ENCODE assay signal across 23 cellular contexts in genomic region chr11:77153276-77154185, GRCh38. TPM values are rescaled to one million over a fixed set of nuclear protein-coding genes. Genes with fewer than 3 reads are reported as not detected.
A peak's percentile ranks its signal among the peaks of the same experiment; 100 is the strongest.
DNase-seq lines count a peak whose midpoint lies in the region; ATAC-seq and TF ChIP-seq lines count a peak whose summit lies in the region.
"Had no signal": no experiment of that assay in that cellular context is flagged by ENCODE, and none has a peak within 500 bp of the region (broad histone marks: within the 10 kb centered on the region; RNA-seq: fewer than 3 reads in every experiment).

No MANE protein-coding gene starts in this region.

- no peaks in the 10 kb centered on the region for H3K36me3 ChIP-seq in BLaER1
- H3K36me3 ChIP-seq in BLaER1 treated with 17β-estradiol and CSF1 and Interleukin-3, amounts not matched to agents 10 nM and 100 nM, result no peaks in the 10 kb centered on the region
- no peaks in the 10 kb centered on the region for H3K36me3 ChIP-seq in neural progenitor cell
- no peaks in the 10 kb centered on the region for H3K36me3 ChIP-seq in A673 (ENCODE audit: insufficient read depth, low read length, poor library complexity, severe bottlenecking)
- H3K36me3 ChIP-seq: uterus had no signal

- H3K27ac Mint-ChIP-seq in activated naive CD8-positive, alpha-beta T cell treated with anti-CD3 and anti-CD28 coated beads, Interleukin-2, amount 50 U/mL, for 24 hours, result peak overlapping the region; percentile 91
- peak overlapping the region; percentile 69 for H3K27ac Mint-ChIP-seq in neural progenitor cell
- H3K27ac Mint-ChIP-seq: GM23338, mesothelial cell of epicardium had no signal

- POLR2A ChIA-PET in RWPE1 (lab: Yijun Ruan, JAX; ENCODE audit: low non-redundant PET), result no interaction called here
- POLR2A ChIA-PET in A673 (lab: Charles Lee; ENCODE audit: low non-redundant PET), result no interaction called here

- CTCF ChIA-PET in RWPE1 (lab: Yijun Ruan, JAX) (interaction anchor here (0.7 kb wide), 1 partner anchor 106 kb away, joined by 3 read pairs; no protein-coding TSS in a partner anchor), A673 (lab: Charles Lee) (no interaction called here)

- no peaks in the 10 kb centered on the region for H3K9me3 Mint-ChIP-seq in activated naive CD8-positive, alpha-beta T cell treated with anti-CD3 and anti-CD28 coated beads, Interleukin-2, amount 50 U/mL, for 24 hours
- H3K9me3 Mint-ChIP-seq in neural progenitor cell, result no peaks in the 10 kb centered on the region
- H3K9me3 Mint-ChIP-seq: GM23338, mesothelial cell of epicardium, naive B cell had no signal

- peaks cover 3% of the 10 kb centered on the region for H3K36me3 Mint-ChIP-seq in activated naive CD8-positive, alpha-beta T cell treated with anti-CD3 and anti-CD28 coated beads, Interleukin-2, amount 50 U/mL, for 24 hours (ENCODE audit: low read depth)
- H3K36me3 Mint-ChIP-seq in neural progenitor cell, result no peaks in the 10 kb centered on the region
- H3K36me3 Mint-ChIP-seq: mesothelial cell of epicardium, naive B cell had no signal

- no peaks in the 10 kb centered on the region for H3K79me2 ChIP-seq in neural progenitor cell (ENCODE audit: low read depth)

- no peaks in the 10 kb centered on the region for H3K27me3 ChIP-seq in BLaER1
- peaks cover 0 to 5% (median 0%) of the 10 kb centered on the region in 11 experiments; a peak in 1 of 22 replicates for H3K27me3 ChIP-seq in BLaER1 treated with 17β-estradiol and CSF1 and Interleukin-3, amounts not matched to agents 10 nM and 100 nM
- no peaks in the 10 kb centered on the region for H3K27me3 ChIP-seq in neural progenitor cell
- no peaks in the 10 kb centered on the region for H3K27me3 ChIP-seq in A673 (replicated peaks; ENCODE audit: insufficient read depth, low read depth, low read length, poor library complexity)
- H3K27me3 ChIP-seq: body of pancreas, testis, uterus had no signal

- H3K4me1 Mint-ChIP-seq in activated naive CD8-positive, alpha-beta T cell treated with anti-CD3 and anti-CD28 coated beads, Interleukin-2, amount 50 U/mL, for 24 hours, result peaks cover 34% of the 10 kb centered on the region
- peaks cover 18% of the 10 kb centered on the region for H3K4me1 Mint-ChIP-seq in neural progenitor cell

- H3K27ac ChIP-seq in BLaER1 (peak overlapping the region; percentile 72), neural progenitor cell (no peak overlapping the region), RWPE1 (no peak overlapping the region), A673 (ENCODE audit: low read depth, low read length, poor library complexity, severe bottlenecking) (no peak overlapping the region)
- H3K27ac ChIP-seq in BLaER1 treated with 17β-estradiol and CSF1 and Interleukin-3, amounts not matched to agents 10 nM and 100 nM, result peak overlapping the region; percentile 56 to 85 (median 71); a peak in 21 of 22 replicates
- H3K27ac ChIP-seq: body of pancreas, testis, uterus, VCaP had no signal

- no peak overlapping the region for H2AFZ ChIP-seq in neural progenitor cell (replicated peaks)
- H2AFZ ChIP-seq: GM23338 had no signal

- H3K27me3 Mint-ChIP-seq in activated naive CD8-positive, alpha-beta T cell treated with anti-CD3 and anti-CD28 coated beads, Interleukin-2, amount 50 U/mL, for 24 hours, result peaks cover 5% of the 10 kb centered on the region
- H3K27me3 Mint-ChIP-seq in neural progenitor cell (ENCODE audit: insufficient read depth, low read depth), result peaks cover 12% of the 10 kb centered on the region

- no peaks in the 10 kb centered on the region for H3K9me3 ChIP-seq in BLaER1
- no peaks in the 10 kb centered on the region for H3K9me3 ChIP-seq in BLaER1 treated with 17β-estradiol and CSF1 and Interleukin-3, amounts not matched to agents 10 nM and 100 nM (replicated peaks in 1 of 11)
- no peaks in the 10 kb centered on the region for H3K9me3 ChIP-seq in neural progenitor cell (ENCODE audit: low read depth)
- no peaks in the 10 kb centered on the region for H3K9me3 ChIP-seq in A673 (ENCODE audit: low read depth, low read length, poor library complexity, severe bottlenecking)
- H3K9me3 ChIP-seq: body of pancreas, testis, uterus had no signal

- H3F3A ChIP-seq in neural progenitor cell (ENCODE audit: low read depth), result peaks cover 4% of the 10 kb centered on the region

- ATAC-seq in activated naive CD8-positive, alpha-beta T cell treated with anti-CD3 and anti-CD28 coated beads, Interleukin-2, amount 50 U/mL, for 24 hours, result peak; percentile 5
- ATAC-seq: body of pancreas, GM23338, SK-N-SH treated with all-trans-retinoic acid at 6 μM for 48 hours had no signal

- H3K4me3 ChIP-seq in BLaER1 (peak overlapping the region; percentile 15; the same call in 1 of the 2 replicates), neural progenitor cell (no peak overlapping the region), A673 (ENCODE audit: low read depth, low read length, poor library complexity, severe bottlenecking) (no peak overlapping the region)
- H3K4me3 ChIP-seq in BLaER1 treated with 17β-estradiol and CSF1 and Interleukin-3, amounts not matched to agents 10 nM and 100 nM, result peak overlapping the region in 8 of 10 experiments; percentile 2 to 38 (median 27); a peak in 10 of 20 replicates
- H3K4me3 ChIP-seq: body of pancreas, GM23338, skin epidermis, testis, uterus had no signal

- DNase-seq in activated naive CD8-positive, alpha-beta T cell treated with anti-CD3 and anti-CD28 coated beads, Interleukin-2, amount 50 U/mL, for 24 hours, result no peak
- DNase-seq in neural progenitor cell (ENCODE audit: low spot score) (no peak), RWPE1 (ENCODE audit: low spot score) (no peak), A673 (ENCODE audit: low spot score) (no peak)
- DNase-seq in stimulated activated naive CD4-positive, alpha-beta T cell (lab: John Stamatoyannopoulos, UW), result no peak
- DNase-seq: activated CD8-positive, alpha-beta memory T cell treated with anti-CD3 and anti-CD28 coated beads, Interleukin-2, amount 50 U/mL, for 4 hours; naive B cell; NCI-H1694 treated with DMSO at 0.1 percent for 48 hours; stimulated activated CD4-positive, alpha-beta T cell treated with anti-CD3 and anti-CD28 coated beads, Interleukin-1b, Interleukin-23, amount 100 ng/mL, for 48 hours; uterus had no signal

- H3K9ac ChIP-seq in BLaER1 (no peak overlapping the region), neural progenitor cell (no peak overlapping the region)
- H3K9ac ChIP-seq in BLaER1 treated with 17β-estradiol and CSF1 and Interleukin-3, amounts not matched to agents 10 nM and 100 nM, result peak overlapping the region; percentile 20 to 78 (median 62); a peak in 17 of 22 replicates

- H3K4me1 ChIP-seq in BLaER1 (peaks cover 80% of the 10 kb centered on the region), neural progenitor cell (peaks cover 17% of the 10 kb centered on the region), A673 (ENCODE audit: insufficient read depth, low read length, poor library complexity, severe bottlenecking) (no peaks in the 10 kb centered on the region)
- H3K4me1 ChIP-seq in BLaER1 treated with 17β-estradiol and CSF1 and Interleukin-3, amounts not matched to agents 10 nM and 100 nM, result peaks cover 76 to 84% (median 78%) of the 10 kb centered on the region in 10 experiments
- H3K4me1 ChIP-seq: body of pancreas, uterus had no signal

- H3K4me2 ChIP-seq in BLaER1 (peak overlapping the region; percentile 94), neural progenitor cell (no peak overlapping the region)
- peak overlapping the region; percentile 86 to 99 (median 96) for H3K4me2 ChIP-seq in BLaER1 treated with 17β-estradiol and CSF1 and Interleukin-3, amounts not matched to agents 10 nM and 100 nM
- H3K4me2 ChIP-seq: GM23338 had no signal

- TF ChIP-seq CTCF in neural progenitor cell (IDR thresholded peaks at IDR 0.05) (no peak), RWPE1 (conservative IDR thresholded peaks at IDR 0.05; ENCODE audit: low read depth) (no peak), A673 (conservative IDR thresholded peaks at IDR 0.05; ENCODE audit: low read depth, low read length) (no peak)

- intact Hi-C loops in A673 (cut with micrococcal nuclease; ENCODE audit: unreplicated experiment), result no loop called here

- H3K4me3 Mint-ChIP-seq in activated naive CD8-positive, alpha-beta T cell treated with anti-CD3 and anti-CD28 coated beads, Interleukin-2, amount 50 U/mL, for 24 hours, result peak overlapping the region; percentile 53
- no peak overlapping the region for H3K4me3 Mint-ChIP-seq in neural progenitor cell
- H3K4me3 Mint-ChIP-seq: GM23338, mesothelial cell of epicardium, naive B cell had no signal

- BruUV-seq in A673 (replicated peaks; lab: Mats Ljungman, UMichigan), result no TSS peak

- no peaks in the 10 kb centered on the region for H4K20me1 ChIP-seq in BLaER1
- H4K20me1 ChIP-seq in BLaER1 treated with 17β-estradiol and CSF1 and Interleukin-3, amounts not matched to agents 10 nM and 100 nM, result peaks cover 0 to 13% (median 0%) of the 10 kb centered on the region in 11 experiments; a peak in 5 of 22 replicates
- no peaks in the 10 kb centered on the region for H4K20me1 ChIP-seq in neural progenitor cell (ENCODE audit: low read depth)

RNA-seq across cellular contexts. Expression of gene MYO7A, which starts 25.5 kb away (rescaled TPM):
- total RNA-seq in neural progenitor cell (ENCODE audit: low replicate concordance), result 0.97 and 2.7 TPM in 2 replicates
- total RNA-seq in A673 (2021), result not detected in 2 replicates
- total RNA-seq: chondrocyte, osteocyte had no signal

RNA-seq across cellular contexts. Expression of gene OMP, which starts 50.9 kb away (rescaled TPM):
- total RNA-seq in neural progenitor cell (ENCODE audit: low replicate concordance) (not detected in 2 replicates), A673 (2021) (not detected in 2 replicates)
- total RNA-seq: body of pancreas, chondrocyte, G401, NCI-H460, osteocyte had no signal

Comparison
In these comparisons a context has a peak if more than half of its experiments do, and no peak if none do; other contexts are left out.
1. H3K9ac ChIP-seq: peak in BLaER1 treated with 17β-estradiol and CSF1 and Interleukin-3, amounts not matched to agents 10 nM and 100 nM (11 of 11); none in BLaER1 (single experiment) and neural progenitor cell (single experiment).
2. H3K27ac ChIP-seq: peak in BLaER1 (single experiment) and BLaER1 treated with 17β-estradiol and CSF1 and Interleukin-3, amounts not matched to agents 10 nM and 100 nM (11 of 11); none in neural progenitor cell (single experiment), RWPE1 (single experiment) and A673 (single experiment).
3. H3K4me3 ChIP-seq: peak in BLaER1 (single experiment) and BLaER1 treated with 17β-estradiol and CSF1 and Interleukin-3, amounts not matched to agents 10 nM and 100 nM (8 of 10); none in neural progenitor cell (single experiment) and A673 (single experiment).